In the genomic region with DNA sequence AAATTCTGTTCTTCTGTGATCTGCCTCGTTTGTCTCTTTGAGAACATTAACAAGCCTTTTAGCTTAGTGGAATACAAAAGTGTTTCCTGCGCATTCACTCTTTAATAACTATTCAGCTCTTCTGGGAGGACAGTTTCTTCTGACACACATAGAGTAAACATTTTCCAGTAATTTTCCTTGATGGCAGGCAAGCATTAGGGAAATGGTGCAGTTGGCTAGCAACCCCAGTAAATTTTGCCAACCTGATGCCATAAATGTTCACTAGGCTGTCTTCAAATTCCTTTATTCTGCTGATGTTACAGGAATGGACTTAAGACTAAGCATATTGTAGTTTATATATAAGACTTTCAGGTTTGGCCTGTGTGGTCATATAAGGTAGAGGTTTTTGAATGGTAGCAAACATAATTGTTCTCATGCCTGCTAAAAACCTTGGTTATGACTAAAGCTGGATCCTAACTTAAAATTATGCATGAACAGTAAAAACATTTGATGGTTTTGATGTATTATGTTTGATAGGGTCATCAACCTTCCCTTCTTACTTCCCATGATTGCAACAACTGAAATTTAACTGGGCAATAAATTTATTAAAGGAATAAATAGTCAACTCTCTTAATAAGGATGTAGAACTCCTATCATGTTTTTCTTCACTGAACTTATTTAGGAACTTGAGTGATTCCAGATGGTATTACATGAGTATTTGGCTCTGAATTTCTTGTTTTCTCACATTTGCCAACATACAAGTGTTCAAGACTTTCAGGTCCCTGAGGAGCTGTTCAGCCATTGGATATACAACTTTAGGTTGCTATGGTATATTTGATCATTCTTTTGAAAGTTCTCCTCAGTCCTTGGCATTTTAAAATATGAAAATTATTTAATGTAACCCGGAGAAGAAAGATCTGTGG, we compare ENCODE assay signal across 1 cellular context.
TF ChIP-seq lines count a peak whose summit lies in the region.

No MANE protein-coding gene starts in this region.

TF ChIP-seq in IMR-90, 13 proteins besides CTCF, POLR2A, EP300 and RAD21:
- no peak for TF ChIP-seq RFX5 (IDR thresholded peaks at IDR 0.05; ENCODE audit: low read depth, low read length)
- no peak for TF ChIP-seq BHLHE40 (IDR thresholded peaks at IDR 0.05; ENCODE audit: low read depth, low read length)
- no peak for TF ChIP-seq SMC3 (IDR thresholded peaks at IDR 0.05; ENCODE audit: low read depth, low read length)
- no peak for TF ChIP-seq MAZ (IDR thresholded peaks at IDR 0.05; ENCODE audit: borderline replicate concordance, low read depth, low read length)
- TF ChIP-seq, protein P1, sequence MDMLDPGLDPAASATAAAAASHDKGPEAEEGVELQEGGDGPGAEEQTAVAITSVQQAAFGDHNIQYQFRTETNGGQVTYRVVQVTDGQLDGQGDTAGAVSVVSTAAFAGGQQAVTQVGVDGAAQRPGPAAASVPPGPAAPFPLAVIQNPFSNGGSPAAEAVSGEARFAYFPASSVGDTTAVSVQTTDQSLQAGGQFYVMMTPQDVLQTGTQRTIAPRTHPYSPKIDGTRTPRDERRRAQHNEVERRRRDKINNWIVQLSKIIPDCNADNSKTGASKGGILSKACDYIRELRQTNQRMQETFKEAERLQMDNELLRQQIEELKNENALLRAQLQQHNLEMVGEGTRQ (IDR thresholded peaks at IDR 0.05; ENCODE audit: low read depth, low read length): no peak
- no peak for TF ChIP-seq CEBPB (IDR thresholded peaks at IDR 0.05; ENCODE audit: low read depth, low read length)
- no peak for TF ChIP-seq MXI1 (IDR thresholded peaks at IDR 0.05; ENCODE audit: borderline replicate concordance, low read depth, low read length)
